8 cellular contexts compared by ENCODE assay signal in genomic region chrX:16946361-16946964, GRCh38. TPM values are rescaled to one million over a fixed set of nuclear protein-coding genes. Genes with fewer than 3 reads are reported as not detected.
A peak's percentile ranks its signal among the peaks of the same experiment; 100 is the strongest.
DNase-seq lines count a peak whose midpoint lies in the region; ATAC-seq, FAIRE-seq and TF ChIP-seq lines count a peak whose summit lies in the region.

REPS2 (plus strand) TSS chrX:16946658; CDS start chrX:16946862, 204 bp downstream.

- H3K9me3 Mint-ChIP-seq in dendritic cell treated with granulocyte-macrophage colony-stimulating factor and Interleukin-4, amounts not matched to agents 40 ng/mL and 50 ng/mL, for 4 days = no peaks in the 10 kb centered on the region

- H3K27ac ChIP-seq in HepG2 (ENCODE audit: extremely low read length, insufficient read depth, low read length) = no peak within 1 kb of the TSS

- no peak for TF ChIP-seq POLR2A in HepG2 (IDR thresholded peaks at IDR 0.05; ENCODE audit: insufficient read depth in 1 of 2, low read depth in 2 of 2, low read length in 2 of 2)

- in situ Hi-C loops in HepG2 (cut with HindIII; ENCODE audit: extremely low pct_ligation_motif_present, low pct_unique_long_range_greater_than_20kb) = no loop called here

- CTCF ChIA-PET in HepG2 (lab: Yijun Ruan, JAX; ENCODE audit: low intra/inter-chr PET ratio, low total read pairs) = no interaction called here

- no TSS peak for BruUV-seq in HepG2 (replicated peaks; lab: Mats Ljungman, UMichigan)

- no peaks in the 10 kb centered on the region for H3K36me3 ChIP-seq in HepG2 (replicated peaks in 1 of 2; ENCODE audit: control insufficient read depth in 1 of 2, insufficient read depth in 2 of 2, low read length in 2 of 2)

- H3K4me1 Mint-ChIP-seq in dendritic cell treated with granulocyte-macrophage colony-stimulating factor and Interleukin-4, amounts not matched to agents 40 ng/mL and 50 ng/mL, for 4 days (ENCODE audit: low read depth) = peaks cover 5% of the 10 kb centered on the region

- POLR2A ChIA-PET in HepG2 (lab: Yijun Ruan, JAX) = no interaction called here

- H3K9me3 ChIP-seq in HepG2 (ENCODE audit: low read length) = no peaks in the 10 kb centered on the region

- H3K27me3 ChIP-seq in HepG2 (ENCODE audit: control insufficient read depth in 1 of 2, insufficient read depth in 2 of 2, low read length in 2 of 2) = 0 out of 5 replicates have a peak, but pooled peaks cover 0 to 4% of the 10 kb centered on the region in 2 experiments

- no peaks in the 10 kb centered on the region for H4K20me1 ChIP-seq in HepG2 (ENCODE audit: insufficient read depth, low read length)

- H3K4me3 ChIP-seq in HepG2 (replicated peaks in 1 of 3; ENCODE audit: insufficient read depth in 1 of 3, low read depth in 2 of 3, low read length in 3 of 3) = peak within 1 kb of the TSS; percentile 47 to 66 (median 55)

- WGBS in HepG2 (ENCODE audit: low lambda C conversion rate) = no CpG with 5 or more reads among the region's 71 CpGs

- H2AFZ ChIP-seq in HepG2 (ENCODE audit: low read length) = no peak within 1 kb of the TSS

- H3K4me1 ChIP-seq in HepG2 (ENCODE audit: insufficient read depth, low read length) = peaks cover 5% of the 10 kb centered on the region; the same call in 1 of the 2 replicates

- ATAC-seq in GM19043 (IDR thresholded peaks at IDR 0.05; ENCODE audit: low read depth, unreplicated experiment) (peak; percentile 100), HG03280 (IDR thresholded peaks at IDR 0.05; ENCODE audit: unreplicated experiment) (peak; percentile 99), HepG2 (peak; percentile 98)

- peaks cover 5% of the 10 kb centered on the region for H3K27me3 Mint-ChIP-seq in dendritic cell treated with granulocyte-macrophage colony-stimulating factor and Interleukin-4, amounts not matched to agents 40 ng/mL and 50 ng/mL, for 4 days

- peaks cover 6% of the 10 kb centered on the region for H3K36me3 Mint-ChIP-seq in dendritic cell treated with granulocyte-macrophage colony-stimulating factor and Interleukin-4, amounts not matched to agents 40 ng/mL and 50 ng/mL, for 4 days (ENCODE audit: low read depth)

- FAIRE-seq in HepG2 (lab: Jason Lieb, UNC) = no peak

- peak within 1 kb of the TSS; percentile 94 for H3K4me3 Mint-ChIP-seq in dendritic cell treated with granulocyte-macrophage colony-stimulating factor and Interleukin-4, amounts not matched to agents 40 ng/mL and 50 ng/mL, for 4 days

- no peak within 1 kb of the TSS for H3K9ac ChIP-seq in HepG2 (ENCODE audit: insufficient read depth, low read depth, low read length)

- TF ChIP-seq CTCF in AG09319 (IDR thresholded peaks at IDR 0.05; ENCODE audit: low read depth, low read length) (no peak), HepG2 (CRISPR knock-in tag; IDR thresholded peaks at IDR 0.05) (no peak)

- no peaks in the 10 kb centered on the region for H3K79me2 ChIP-seq in HepG2 (ENCODE audit: insufficient read depth, low read length)

- intact Hi-C loops in dendritic cell treated with granulocyte-macrophage colony-stimulating factor and Interleukin-4, amounts not matched to agents 40 ng/mL and 50 ng/mL, for 4 days (cut with micrococcal nuclease) = loop anchor here (5.0 to 10.0 kb wide), 3 partner anchors 52 to 91 kb away; partner anchors contain the start of gene RBBP7
- intact Hi-C loops in HepG2 (cut with micrococcal nuclease; ENCODE audit: unreplicated experiment) = loop anchor here (1.0 kb wide), 1 partner anchor 100 kb away; no protein-coding TSS in a partner anchor

- TF ChIP-seq EP300 in HepG2 (IDR thresholded peaks at IDR 0.05; ENCODE audit: low read depth in 2 of 2, low read length in 2 of 2) = no peak
- TF ChIP-seq EP300 in HepG2 (CRISPR knock-in tag; IDR thresholded peaks at IDR 0.05; ENCODE audit: borderline replicate concordance) = no peak

- no peak for TF ChIP-seq RAD21 in HepG2 (CRISPR knock-in tag; IDR thresholded peaks at IDR 0.05)

- peak; percentile 0 for DNase-seq in AG09319 (ENCODE audit: extremely low read depth, low read depth)
- DNase-seq in NCI-H510A treated with DMSO at 0.1 percent for 48 hours (lab: John Stamatoyannopoulos, UW) = peak; percentile 75
- DNase-seq in activated CD4-positive, alpha-beta T cell treated with anti-CD3 and anti-CD28 coated beads, Interleukin-2, amount 50 U/mL, for 24 hours (ENCODE audit: low read depth in 1 of 2, low spot score in 1 of 2) = peak; percentile 51 to 54
- DNase-seq in HepG2 (ENCODE audit: low spot score) = peak; percentile 41
- peak; percentile 72 for DNase-seq in stimulated activated CD4-positive, alpha-beta T cell treated with anti-CD3 and anti-CD28 coated beads, Interleukin-2, amount 100 ng/mL, for 4 hours (ENCODE audit: low read depth)

- peak within 1 kb of the TSS; percentile 73 for H3K4me2 ChIP-seq in HepG2 (ENCODE audit: low read depth, low read length)

- H3K27ac Mint-ChIP-seq in dendritic cell treated with granulocyte-macrophage colony-stimulating factor and Interleukin-4, amounts not matched to agents 40 ng/mL and 50 ng/mL, for 4 days = peak within 1 kb of the TSS; percentile 82

TF ChIP-seq in HepG2, 621 proteins besides CTCF, POLR2A, EP300 and RAD21 (continues in another document):
- peak; percentile 44; the same call in 1 of the 2 replicates for TF ChIP-seq NFYC (CRISPR knock-in tag; IDR thresholded peaks at IDR 0.05)
- no peak for TF ChIP-seq ZBTB7A (CRISPR knock-in tag; IDR thresholded peaks at IDR 0.05)
- no peak for TF ChIP-seq ZGPAT (CRISPR knock-in tag; IDR thresholded peaks at IDR 0.05)
- no peak for TF ChIP-seq DPF2 (CRISPR knock-in tag; IDR thresholded peaks at IDR 0.05; ENCODE audit: borderline replicate concordance, low read depth)
- TF ChIP-seq STAG1 (CRISPR knock-in tag; IDR thresholded peaks at IDR 0.05) = no peak
- TF ChIP-seq HNRNPH1 (optimal IDR thresholded peaks at IDR 0.05; ENCODE audit: low read depth, low read length) = no peak
- TF ChIP-seq ZNF256 (CRISPR knock-in tag; conservative IDR thresholded peaks at IDR 0.05) = no peak
- no peak for TF ChIP-seq TIGD3 (CRISPR knock-in tag; IDR thresholded peaks at IDR 0.05; ENCODE audit: borderline replicate concordance)
- TF ChIP-seq ZBTB1 (CRISPR knock-in tag; IDR thresholded peaks at IDR 0.05; ENCODE audit: borderline replicate concordance) = no peak
- peak; percentile 64 for TF ChIP-seq ZEB1 (IDR thresholded peaks at IDR 0.05; ENCODE audit: insufficient replicate concordance, low read depth)
- TF ChIP-seq AGO2 (optimal IDR thresholded peaks at IDR 0.05; ENCODE audit: low read depth, low read length) = no peak
- TF ChIP-seq SP4 (CRISPR knock-in tag; IDR thresholded peaks at IDR 0.05) = peak; percentile 26; the same call in 1 of the 2 replicates
- no peak for TF ChIP-seq SP1 (IDR thresholded peaks at IDR 0.05)
- TF ChIP-seq SP1 (CRISPR knock-in tag; IDR thresholded peaks at IDR 0.05) = peak; percentile 25; the same call in 1 of the 2 replicates

RNA-seq across cellular contexts. Expression of gene REPS2, which starts in this region (rescaled TPM):
- total RNA-seq in HepG2 (2016; rRNA removed; fragmentation: Illumina TruSeq; extraction: Trizol) = 0.58 and 0.84 TPM in 2 replicates
- 0.79 and 1.2 TPM in 2 replicates for total RNA-seq in HepG2 (2016; cell fraction: cytosol; rRNA removed; fragmentation: Illumina TruSeq; extraction: Trizol; ENCODE audit: low read depth)
- total RNA-seq in HepG2 (2016; cell fraction: insoluble cytoplasmic fraction; rRNA removed; fragmentation: Illumina TruSeq; extraction: Trizol) = 0.43 and 0.73 TPM in 2 replicates
- 0.34 and 0.41 TPM in 2 replicates for total RNA-seq in HepG2 (2016; cell fraction: membrane; rRNA removed; fragmentation: Illumina TruSeq; extraction: Trizol)
- 0.44 and 0.47 TPM in 2 replicates for total RNA-seq in HepG2 (2016; cell fraction: nucleus; rRNA removed; fragmentation: Illumina TruSeq; extraction: Trizol)
- 0.05 and 0.09 TPM in 2 replicates for polyA plus RNA-seq in HepG2 (2011; rRNA removed)
- 0.04 and 0.13 TPM in 2 replicates for polyA plus RNA-seq in HepG2 (2011; cell fraction: cytosol; rRNA removed)
- 0.05 and 0.09 TPM in 2 replicates for polyA plus RNA-seq in HepG2 (2011; cell fraction: nucleus; rRNA removed)
- polyA plus RNA-seq in HepG2 (2012) = 0.23 and 1.3 TPM in 2 replicates
- 0.20 and 0.40 TPM in 2 replicates for polyA plus RNA-seq in HepG2 (2016; cell fraction: cytosol; fragmentation: Illumina TruSeq; extraction: Trizol; ENCODE audit: low read depth)
- polyA plus RNA-seq in HepG2 (2016; cell fraction: insoluble cytoplasmic fraction; fragmentation: Illumina TruSeq; extraction: Trizol; ENCODE audit: low read depth) = 0.49 and 0.75 TPM in 2 replicates
- polyA plus RNA-seq in HepG2 (2016; cell fraction: membrane; fragmentation: Illumina TruSeq; extraction: Trizol; ENCODE audit: low read depth) = 0.49 and 0.51 TPM in 2 replicates
- polyA plus RNA-seq in HepG2 (2016; cell fraction: nucleus; fragmentation: Illumina TruSeq; extraction: Trizol; ENCODE audit: insufficient read depth, low read depth) = 0.45 and 0.57 TPM in 2 replicates
- 0.34 and 6.5 TPM in 2 replicates for polyA minus RNA-seq in HepG2 (2011; rRNA and poly(A)+ RNA removed; ENCODE audit: low replicate concordance)
- 0.10 and 0.26 TPM in 2 replicates for polyA minus RNA-seq in HepG2 (2011; cell fraction: cytosol; rRNA and poly(A)+ RNA removed)
- 0.64 and 0.75 TPM in 2 replicates for polyA minus RNA-seq in HepG2 (2011; cell fraction: nucleus; rRNA and poly(A)+ RNA removed)

Comparison
In these comparisons a context has a peak if more than half of its experiments do, and no peak if none do; other contexts are left out.
1. DNase-seq: peak in every context shown above with its lines; median percentile 75 in NCI-H510A treated with DMSO at 0.1 percent for 48 hours; 72 in stimulated activated CD4-positive, alpha-beta T cell treated with anti-CD3 and anti-CD28 coated beads, Interleukin-2, amount 100 ng/mL, for 4 hours; 52 in activated CD4-positive, alpha-beta T cell treated with anti-CD3 and anti-CD28 coated beads, Interleukin-2, amount 50 U/mL, for 24 hours; 41 in HepG2; 0 in AG09319.